ENCODE assay signal across 9 cellular contexts in the genomic region with DNA sequence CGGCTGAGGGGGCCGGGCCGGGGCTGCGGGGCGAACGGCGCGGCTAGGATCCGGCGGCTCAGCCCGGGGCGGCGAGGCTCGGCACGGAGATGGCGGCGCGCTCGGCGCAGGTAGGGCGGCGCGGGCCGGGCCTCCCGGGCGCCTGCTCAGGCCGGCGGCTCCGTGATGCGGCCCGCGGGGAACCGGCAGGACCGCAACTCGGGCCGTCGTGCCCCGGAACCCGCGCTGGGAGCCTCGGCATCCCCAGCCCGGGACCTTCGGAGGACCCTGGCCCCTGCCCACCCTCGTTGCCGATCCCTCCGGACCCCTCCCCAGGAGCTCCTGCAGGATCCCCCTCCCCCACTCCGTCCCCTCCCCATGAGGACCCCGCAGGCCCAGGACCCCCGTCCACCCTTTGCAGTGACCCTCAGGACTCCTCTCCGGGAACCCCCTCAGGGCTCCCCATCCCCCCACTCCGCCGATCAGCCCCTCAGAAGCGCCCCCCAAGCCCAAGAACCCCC. TPM values are rescaled to one million over a fixed set of nuclear protein-coding genes. Genes with fewer than 3 reads are reported as not detected.
DNase-seq lines count a peak whose midpoint lies in the region; ATAC-seq, FAIRE-seq and TF ChIP-seq lines count a peak whose summit lies in the region.
"Had no signal": no experiment of that assay in that cellular context is flagged by ENCODE, and none has a peak within 500 bp of the region (broad histone marks: within the 10 kb centered on the region; RNA-seq: fewer than 3 reads in every experiment).

No MANE protein-coding gene starts in this region.

- TF ChIP-seq EP300 in Ishikawa (IDR thresholded peaks at IDR 0.05; ENCODE audit: borderline replicate concordance) = no peak

- H3K27ac Mint-ChIP-seq in dendritic cell treated with granulocyte-macrophage colony-stimulating factor and Interleukin-4, amounts not matched to agents 40 ng/mL and 50 ng/mL, for 4 days = peak overlapping the region; percentile 82
- H3K27ac Mint-ChIP-seq in natural killer cell = peak overlapping the region; percentile 80 to 90

- no peak for ATAC-seq in natural killer cell
- no peak for ATAC-seq in HG02763 (IDR thresholded peaks at IDR 0.05; ENCODE audit: unreplicated experiment)

- intact Hi-C loops in dendritic cell treated with granulocyte-macrophage colony-stimulating factor and Interleukin-4, amounts not matched to agents 40 ng/mL and 50 ng/mL, for 4 days (cut with micrococcal nuclease) = no loop called here
- intact Hi-C loops in natural killer cell (cut with micrococcal nuclease) = no loop called here

- H3K27me3 ChIP-seq in BLaER1 = peaks cover 4% of the 10 kb centered on the region; the same call in 1 of the 2 replicates

- peak overlapping the region; percentile 80 for H3K4me3 Mint-ChIP-seq in dendritic cell treated with granulocyte-macrophage colony-stimulating factor and Interleukin-4, amounts not matched to agents 40 ng/mL and 50 ng/mL, for 4 days
- H3K4me3 Mint-ChIP-seq in natural killer cell = peak overlapping the region; percentile 84

- H3K9me3 ChIP-seq in BLaER1 = no peaks in the 10 kb centered on the region

- H3K27ac ChIP-seq in BLaER1 = peak overlapping the region; percentile 74

- H3K4me1 Mint-ChIP-seq in dendritic cell treated with granulocyte-macrophage colony-stimulating factor and Interleukin-4, amounts not matched to agents 40 ng/mL and 50 ng/mL, for 4 days (ENCODE audit: low read depth) = peaks cover 41% of the 10 kb centered on the region
- peaks cover 15 to 36% of the 10 kb centered on the region in 2 donors for H3K4me1 Mint-ChIP-seq in natural killer cell

- peak overlapping the region; percentile 71 for H3K4me2 ChIP-seq in BLaER1

- H3K36me3 Mint-ChIP-seq in dendritic cell treated with granulocyte-macrophage colony-stimulating factor and Interleukin-4, amounts not matched to agents 40 ng/mL and 50 ng/mL, for 4 days (ENCODE audit: low read depth) = no peaks in the 10 kb centered on the region
- no peaks in the 10 kb centered on the region for H3K36me3 Mint-ChIP-seq in natural killer cell

- no peak for DNase-seq in natural killer cell
- no peak for DNase-seq in GDM1 (lab: John Stamatoyannopoulos, UW)
- no peak for DNase-seq in D721Med (ENCODE audit: insufficient read length, low spot score)
- DNase-seq in NCI-H1105 (lab: John Stamatoyannopoulos, UW) = no peak

- H3K4me3 ChIP-seq in BLaER1 = peak overlapping the region; percentile 84

- peaks cover 14% of the 10 kb centered on the region; the same call in 1 of the 2 replicates for H4K20me1 ChIP-seq in BLaER1

- H3K36me3 ChIP-seq in BLaER1 = no peaks in the 10 kb centered on the region

- TF ChIP-seq CTCF in natural killer cell (IDR thresholded peaks at IDR 0.05) (no peak), D721Med (IDR thresholded peaks at IDR 0.05; ENCODE audit: insufficient read depth, missing control alignments) (no peak)

- TF ChIP-seq RAD21 in Ishikawa (IDR thresholded peaks at IDR 0.05; ENCODE audit: low read depth) = no peak

- peak overlapping the region; percentile 83 for H3K9ac ChIP-seq in BLaER1

- no peaks in the 10 kb centered on the region for H3K9me3 Mint-ChIP-seq in dendritic cell treated with granulocyte-macrophage colony-stimulating factor and Interleukin-4, amounts not matched to agents 40 ng/mL and 50 ng/mL, for 4 days
- H3K9me3 Mint-ChIP-seq in natural killer cell = no peaks in the 10 kb centered on the region

- peaks cover 21% of the 10 kb centered on the region for H3K27me3 Mint-ChIP-seq in dendritic cell treated with granulocyte-macrophage colony-stimulating factor and Interleukin-4, amounts not matched to agents 40 ng/mL and 50 ng/mL, for 4 days
- no peaks in the 10 kb centered on the region for H3K27me3 Mint-ChIP-seq in natural killer cell (ENCODE audit: low read depth in 2 of 2)

- peaks cover 42% of the 10 kb centered on the region for H3K4me1 ChIP-seq in BLaER1

- FAIRE-seq in D721Med (lab: Jason Lieb, UNC) = no peak

TF ChIP-seq in Ishikawa, 13 proteins besides CTCF, POLR2A, EP300 and RAD21:
- TF ChIP-seq EGR1 (IDR thresholded peaks at IDR 0.05) = no peak
- peak; percentile 77; the same call in 1 of the 2 replicates for TF ChIP-seq ZBTB7A (IDR thresholded peaks at IDR 0.05; ENCODE audit: low read depth)

RNA-seq across cellular contexts. Expression of a gene that starts 0.3 kb away (rescaled TPM):
- 10 to 100 TPM in 2 of 3 donors, 1 to 10 TPM in 1; 9.6 to 13.5 (median 11.3) TPM for total RNA-seq in natural killer cell

RNA-seq across cellular contexts. Expression of a gene that starts 43.9 kb away (rescaled TPM):
- total RNA-seq in natural killer cell = under 1 TPM; 0.11 to 0.13 (median 0.12) TPM
- total RNA-seq: myocyte had no signal

RNA-seq across cellular contexts. Expression of a gene that starts 58.0 kb away (rescaled TPM):
- total RNA-seq in natural killer cell = not detected
